ENCODE assay signal across 8 cellular contexts in the genomic region with DNA sequence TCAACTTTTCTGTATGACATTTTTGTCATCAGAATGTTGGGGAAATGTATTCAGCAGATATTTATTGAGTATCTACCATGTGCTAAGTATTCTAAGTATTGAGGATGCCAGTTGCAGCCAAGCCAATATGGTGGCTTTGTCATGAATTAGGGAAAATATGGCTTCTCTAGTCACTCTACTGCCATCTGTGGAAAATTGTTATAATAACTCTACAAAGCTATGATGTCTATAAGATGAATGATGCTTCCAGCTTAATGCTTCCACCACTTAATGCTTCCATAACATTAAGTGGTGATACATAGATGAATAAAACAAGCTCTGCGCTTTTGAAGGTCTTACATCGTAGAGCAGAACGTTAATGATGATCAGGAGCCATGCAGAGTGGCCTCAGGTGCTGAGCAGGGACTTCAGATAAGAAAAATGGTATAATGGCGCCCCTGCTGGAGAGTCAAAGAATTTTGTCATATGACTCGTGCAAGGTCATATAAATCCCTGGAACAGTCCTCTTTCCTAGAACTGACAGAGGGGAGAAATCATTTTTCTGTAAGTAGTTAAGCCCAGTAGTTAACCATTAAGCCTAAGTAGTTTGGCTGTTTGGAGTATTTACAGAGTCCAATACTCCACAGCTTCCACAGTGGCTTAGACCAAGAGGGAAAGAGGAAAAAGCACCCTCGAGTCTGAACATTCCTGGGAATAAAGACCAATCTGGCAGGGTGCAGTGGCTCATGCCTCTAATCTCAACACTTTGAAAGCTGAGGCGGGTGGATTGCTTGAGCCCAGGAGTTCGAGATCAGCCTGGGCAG. TPM values are rescaled to one million over a fixed set of nuclear protein-coding genes. Genes with fewer than 3 reads are reported as not detected.
DNase-seq lines count a peak whose midpoint lies in the region; ATAC-seq and TF ChIP-seq lines count a peak whose summit lies in the region.

No MANE protein-coding gene starts in this region.

- H2AFZ ChIP-seq in GM23248 (no peak overlapping the region), osteoblast (ENCODE audit: low read length) (no peak overlapping the region)

- H3K9ac ChIP-seq in GM23248 = no peak overlapping the region

- no peak for ATAC-seq in GM19397 (IDR thresholded peaks at IDR 0.05; ENCODE audit: unreplicated experiment)

- H3K4me3 Mint-ChIP-seq in activated CD4-positive, alpha-beta T cell treated with anti-CD3 and anti-CD28 coated beads, Interleukin-2, amount 10 ng/mL, durations not matched to agents 7 days and 5 days = no peak overlapping the region

- H3K27me3 ChIP-seq in GM23248 (replicated peaks; ENCODE audit: insufficient read depth) (no peaks in the 10 kb centered on the region), osteoblast (ENCODE audit: insufficient read depth, low read length) (no peaks in the 10 kb centered on the region), sigmoid colon (no peaks in the 10 kb centered on the region)
- no peaks in the 10 kb centered on the region for H3K27me3 ChIP-seq in effector memory CD4-positive, alpha-beta T cell (replicated peaks; ENCODE audit: control insufficient read depth, insufficient read depth, low read length, poor library complexity, severe bottlenecking)

- 39 to 41% methylated on average over 8 of the region's 8 CpGs for WGBS in GM23248 (ENCODE audit: low coverage in 1 of 2, low lambda C conversion rate in 2 of 2, missing lambda C conversion rate in 2 of 2), 2 experiments
- 13 to 40% methylated on average over 8 of the region's 8 CpGs for WGBS in sigmoid colon, 2 donors

- H3K79me2 ChIP-seq in GM23248 (ENCODE audit: insufficient read depth) (no peaks in the 10 kb centered on the region), osteoblast (ENCODE audit: insufficient read depth, low read length) (no peaks in the 10 kb centered on the region)

- no peak for TF ChIP-seq EP300 in sigmoid colon (IDR thresholded peaks at IDR 0.05)

- no peaks in the 10 kb centered on the region for H3K36me3 ChIP-seq in GM23248 (ENCODE audit: low read depth)
- H3K36me3 ChIP-seq in effector memory CD4-positive, alpha-beta T cell (ENCODE audit: control insufficient read depth, insufficient read depth, low read length) = no peaks in the 10 kb centered on the region
- no peaks in the 10 kb centered on the region for H3K36me3 ChIP-seq in osteoblast (ENCODE audit: insufficient read depth, low read length)
- no peaks in the 10 kb centered on the region for H3K36me3 ChIP-seq in sigmoid colon

- in situ Hi-C loops in GM23248 (cut with MboI) = no loop called here

- DNase-seq in AG09319 (ENCODE audit: extremely low read depth, low read depth) (no peak), GM23248 (peak; percentile 62), NCI-H524 (lab: John Stamatoyannopoulos, UW) (peak; percentile 72 to 89), osteoblast (ENCODE audit: insufficient read length, low spot score, missing footprints) (peak; percentile 82), sigmoid colon (no peak)
- DNase-seq in activated CD4-positive, alpha-beta T cell treated with anti-CD3 and anti-CD28 coated beads, Interleukin-2, amount 10 ng/mL, durations not matched to agents 7 days and 5 days = peak; percentile 78
- DNase-seq in effector memory CD4-positive, alpha-beta T cell = peak; percentile 23 to 41 (median 27)

- TF ChIP-seq CTCF in AG09319 (IDR thresholded peaks at IDR 0.05; ENCODE audit: low read depth, low read length) (peak; percentile 29), osteoblast (IDR thresholded peaks at IDR 0.05; ENCODE audit: extremely low read depth, low read depth, low read length) (peak; percentile 71), sigmoid colon (IDR thresholded peaks at IDR 0.05) (peak in 1 of 4 experiments; percentile 54)

- intact Hi-C loops in sigmoid colon (cut with DNase I) = no loop called here

- no peaks in the 10 kb centered on the region for H3K9me2 ChIP-seq in GM23248 (ENCODE audit: insufficient read depth)

- no peaks in the 10 kb centered on the region for H3K27me3 Mint-ChIP-seq in activated CD4-positive, alpha-beta T cell treated with anti-CD3 and anti-CD28 coated beads, Interleukin-2, amount 10 ng/mL, durations not matched to agents 7 days and 5 days

- H3K27ac Mint-ChIP-seq in activated CD4-positive, alpha-beta T cell treated with anti-CD3 and anti-CD28 coated beads, Interleukin-2, amount 10 ng/mL, durations not matched to agents 7 days and 5 days = no peak overlapping the region

- H3K4me1 ChIP-seq in GM23248 (ENCODE audit: insufficient read depth) (peaks cover 26% of the 10 kb centered on the region), osteoblast (ENCODE audit: insufficient read depth, low read length) (peaks cover 17% of the 10 kb centered on the region), sigmoid colon (peaks cover 0 to 13% (median 10%) of the 10 kb centered on the region in 4 donors)
- peaks cover 9% of the 10 kb centered on the region for H3K4me1 ChIP-seq in effector memory CD4-positive, alpha-beta T cell (ENCODE audit: control insufficient read depth, insufficient read depth, low read length, poor library complexity, severe bottlenecking)

- H3K4me3 ChIP-seq in GM23248 (no peak overlapping the region), osteoblast (ENCODE audit: insufficient read depth, low read length) (no peak overlapping the region), sigmoid colon (no peak overlapping the region)
- H3K4me3 ChIP-seq in effector memory CD4-positive, alpha-beta T cell (ENCODE audit: insufficient read depth, low read depth, low read length, poor library complexity, severe bottlenecking) = no peak overlapping the region

- H3F3A ChIP-seq in GM23248 (ENCODE audit: insufficient read depth) = peaks cover 20% of the 10 kb centered on the region

- H3K27ac ChIP-seq in GM23248 (no peak overlapping the region), osteoblast (ENCODE audit: low read depth, low read length) (no peak overlapping the region), sigmoid colon (no peak overlapping the region)
- H3K27ac ChIP-seq in effector memory CD4-positive, alpha-beta T cell (ENCODE audit: insufficient read depth, low read length, poor library complexity, severe bottlenecking) = no peak overlapping the region

- H3K9me3 ChIP-seq in GM23248 (ENCODE audit: low read depth) (no peaks in the 10 kb centered on the region), osteoblast (ENCODE audit: low read depth, low read length) (no peaks in the 10 kb centered on the region), sigmoid colon (no peaks in the 10 kb centered on the region)
- H3K9me3 ChIP-seq in effector memory CD4-positive, alpha-beta T cell (ENCODE audit: control insufficient read depth, low read length) = no peaks in the 10 kb centered on the region

- TF ChIP-seq POLR2A in sigmoid colon (IDR thresholded peaks at IDR 0.05) = no peak

- H3K4me1 Mint-ChIP-seq in activated CD4-positive, alpha-beta T cell treated with anti-CD3 and anti-CD28 coated beads, Interleukin-2, amount 10 ng/mL, durations not matched to agents 7 days and 5 days = peaks cover 39% of the 10 kb centered on the region

- H3K9me3 Mint-ChIP-seq in activated CD4-positive, alpha-beta T cell treated with anti-CD3 and anti-CD28 coated beads, Interleukin-2, amount 10 ng/mL, durations not matched to agents 7 days and 5 days = peaks cover 3% of the 10 kb centered on the region

- no peak overlapping the region for H3K4me2 ChIP-seq in GM23248 (ENCODE audit: unreplicated experiment)
- H3K4me2 ChIP-seq in osteoblast (ENCODE audit: insufficient read depth, low read length) = no peak overlapping the region

- CTCF ChIA-PET in activated CD4-positive, alpha-beta T cell treated with anti-CD3 and anti-CD28 coated beads, Interleukin-2, amount 10 ng/mL, durations not matched to agents 7 days and 5 days (lab: Charles Lee) = interaction anchor here (0.6 to 4.4 kb wide), 20 partner anchors 9 to 719 kb away, joined by 3 to 25 read pairs (median 4); a partner anchor contains a TSS

- H4K20me1 ChIP-seq in GM23248 (ENCODE audit: insufficient read depth) (no peaks in the 10 kb centered on the region), osteoblast (ENCODE audit: insufficient read depth, low read length) (no peaks in the 10 kb centered on the region)

- POLR2A ChIA-PET in activated CD4-positive, alpha-beta T cell treated with anti-CD3 and anti-CD28 coated beads, Interleukin-2, amount 10 ng/mL, durations not matched to agents 7 days and 5 days (lab: Charles Lee) = interaction anchor here (0.7 to 0.9 kb wide), 3 partner anchors 102 to 232 kb away, joined by 3 read pairs; no protein-coding TSS in a partner anchor

- no peaks in the 10 kb centered on the region for H3K36me3 Mint-ChIP-seq in activated CD4-positive, alpha-beta T cell treated with anti-CD3 and anti-CD28 coated beads, Interleukin-2, amount 10 ng/mL, durations not matched to agents 7 days and 5 days (ENCODE audit: low read depth)

RNA-seq across cellular contexts. Expression of a gene that starts 2.7 kb away (rescaled TPM):
- total RNA-seq in GM23248 (2014; rRNA removed; shearing (Covaris generic)) = not detected in 2 replicates
- polyA plus RNA-seq in GM23248 (2016; fragmentation: Nextera tagmentation; extraction: Ambion mirVana) (not detected in 2 replicates), sigmoid colon (10 to 100 TPM; 26.2 to 97.8 (median 96.1) TPM)
- total RNA-seq in activated CD4-positive, alpha-beta T cell treated with anti-CD3 and anti-CD28 coated beads, Interleukin-2, amount 10 ng/mL, durations not matched to agents 7 days and 5 days = not detected
- total RNA-seq in osteoblast (not detected in 2 replicates), sigmoid colon (under 1 TPM in 1 of 4 donors, not detected in 3; 0.71 TPM)

RNA-seq across cellular contexts. Expression of a gene that starts 42.2 kb away (rescaled TPM):
- 82.5 and 121 TPM in 2 replicates for total RNA-seq in GM23248 (2014; rRNA removed; shearing (Covaris generic))
- polyA plus RNA-seq in GM23248 (2016; fragmentation: Nextera tagmentation; extraction: Ambion mirVana) (24.6 and 28.0 TPM in 2 replicates), sigmoid colon (10 to 100 TPM in 1 of 3 donors, 1 to 10 TPM in 2; 3.9 to 13.7 (median 6.6) TPM)
- 10 to 100 TPM; 19.9 to 20.6 TPM for total RNA-seq in activated CD4-positive, alpha-beta T cell treated with anti-CD3 and anti-CD28 coated beads, Interleukin-2, amount 10 ng/mL, durations not matched to agents 7 days and 5 days
- total RNA-seq in osteoblast (95.2 and 146 TPM in 2 replicates), sigmoid colon (10 to 100 TPM; 33.7 to 99.5 (median 42.2) TPM)

RNA-seq across cellular contexts. Expression of a gene that starts 44.8 kb away (rescaled TPM):
- 17.3 and 18.8 TPM in 2 replicates for total RNA-seq in GM23248 (2014; rRNA removed; shearing (Covaris generic))
- polyA plus RNA-seq in GM23248 (2016; fragmentation: Nextera tagmentation; extraction: Ambion mirVana) (22.4 and 22.9 TPM in 2 replicates), sigmoid colon (10 to 100 TPM in 2 of 3 donors, 1 to 10 TPM in 1; 8.6 to 20.8 (median 12.6) TPM)
- total RNA-seq in activated CD4-positive, alpha-beta T cell treated with anti-CD3 and anti-CD28 coated beads, Interleukin-2, amount 10 ng/mL, durations not matched to agents 7 days and 5 days = 10 to 100 TPM; 47.0 to 52.7 TPM
- total RNA-seq in osteoblast (36.5 and 39.8 TPM in 2 replicates), sigmoid colon (10 to 100 TPM; 19.3 to 33.8 (median 27.2) TPM)

Comparison
In these comparisons a context has a peak if more than half of its experiments do, and no peak if none do; other contexts are left out.
1. DNase-seq: peak in GM23248 (single experiment), NCI-H524 (2 of 2), activated CD4-positive, alpha-beta T cell treated with anti-CD3 and anti-CD28 coated beads, Interleukin-2, amount 10 ng/mL, durations not matched to agents 7 days and 5 days (single experiment), effector memory CD4-positive, alpha-beta T cell (3 of 3) and osteoblast (single experiment); none in AG09319 (single experiment) and sigmoid colon (single experiment).